In the genomic region with DNA sequence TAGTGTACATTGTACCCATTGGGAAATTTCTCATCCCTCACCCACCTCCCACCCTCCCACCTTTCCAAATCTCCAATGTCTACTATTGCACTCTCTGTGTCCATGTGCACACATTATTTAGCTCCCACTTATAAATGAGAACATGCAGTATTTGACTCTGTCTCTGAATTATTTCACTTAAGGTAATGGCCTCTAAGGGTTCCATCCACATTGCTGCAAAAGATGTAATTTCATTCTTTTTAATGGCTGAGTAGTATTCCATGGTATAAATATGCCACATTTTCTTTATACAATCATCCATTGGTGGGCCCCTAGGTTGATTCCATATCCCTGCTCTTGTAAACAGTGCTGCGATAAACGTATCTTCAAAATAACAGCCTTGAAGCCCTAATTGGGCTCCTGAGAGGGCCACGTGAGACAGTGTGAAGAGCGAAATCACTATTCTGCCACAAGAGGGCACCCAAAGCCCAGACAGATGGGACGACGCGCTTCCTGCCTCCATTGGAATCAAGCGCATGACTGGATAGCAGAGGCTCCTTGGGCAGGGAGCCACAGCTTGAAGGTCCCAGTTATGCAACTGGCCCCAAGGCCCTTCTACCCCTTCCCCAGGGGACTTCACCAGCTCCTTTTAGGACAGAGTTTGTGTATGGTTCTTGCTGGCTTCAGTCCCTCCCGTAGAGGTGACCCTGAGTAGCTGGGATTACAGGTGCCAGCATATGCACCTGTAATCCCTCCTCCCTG, we compare ENCODE assay signal across 9 cellular contexts. TPM values are rescaled to one million over a fixed set of nuclear protein-coding genes. Genes with fewer than 3 reads are reported as not detected.
DNase-seq lines count a peak whose midpoint lies in the region; ATAC-seq and TF ChIP-seq lines count a peak whose summit lies in the region.
"Had no signal": no experiment of that assay in that cellular context is flagged by ENCODE, and none has a peak within 500 bp of the region (broad histone marks: within the 10 kb centered on the region; RNA-seq: fewer than 3 reads in every experiment).

No MANE protein-coding gene starts in this region.

- no peak overlapping the region for H3K27ac Mint-ChIP-seq in chondrocyte (ENCODE audit: unreplicated experiment)

- peak; percentile 93 for TF ChIP-seq CTCF in chondrocyte (IDR thresholded peaks at IDR 0.05)

- peak; percentile 56 for ATAC-seq in HG03571 (IDR thresholded peaks at IDR 0.05; ENCODE audit: unreplicated experiment)
- peak; percentile 98 for ATAC-seq in left colon
- no peak for ATAC-seq in HG03469 (IDR thresholded peaks at IDR 0.05; ENCODE audit: unreplicated experiment)

- intact Hi-C loops in left colon (cut with DNase I, micrococcal nuclease): loop anchor here in 1 of 2 donors (2.0 to 10.0 kb wide), 2 partner anchors 43 to 111 kb away; partner anchors contain the start of gene GAPDH

- H3K4me1 Mint-ChIP-seq in chondrocyte (ENCODE audit: low read depth): peaks cover 13% of the 10 kb centered on the region

- H3K9me3 Mint-ChIP-seq in chondrocyte (ENCODE audit: low read depth): no peaks in the 10 kb centered on the region

- no peaks in the 10 kb centered on the region for H3K36me3 Mint-ChIP-seq in chondrocyte (ENCODE audit: low read depth)

- DNase-seq in GDM1 (lab: John Stamatoyannopoulos, UW): peak; percentile 86
- peak; percentile 71 for DNase-seq in NCI-H526 treated with DMSO at 0.1 percent for 48 hours (lab: John Stamatoyannopoulos, UW)
- peak; percentile 50 to 60 for DNase-seq in activated CD4-positive, alpha-beta T cell treated with anti-CD3 and anti-CD28 coated beads for 24 hours (ENCODE audit: low read depth in 2 of 2)
- no peak for DNase-seq in chondrocyte (ENCODE audit: low spot score)
- DNase-seq in left colon: peak; percentile 80 to 85
- peak; percentile 83 for DNase-seq in stimulated activated CD4-positive, alpha-beta T cell treated with anti-CD3 and anti-CD28 coated beads, Interleukin-4, amount 100 ng/mL, for 24 hours

- H3K27me3 Mint-ChIP-seq in chondrocyte (ENCODE audit: low read depth): no peaks in the 10 kb centered on the region

- H3K4me3 Mint-ChIP-seq in chondrocyte (ENCODE audit: unreplicated experiment): no peak overlapping the region

RNA-seq across cellular contexts. Expression of gene CD27, which starts 21.3 kb away (rescaled TPM):
- not detected in 3 replicates for total RNA-seq in chondrocyte
- total RNA-seq in left colon: 1 to 10 TPM; 1.3 to 4.4 TPM
- total RNA-seq: skeletal muscle tissue had no signal

RNA-seq across cellular contexts. Expression of gene TAPBPL, which starts 28.4 kb away (rescaled TPM):
- 4.6 to 12.3 TPM (median 5.2 TPM) in 3 replicates for total RNA-seq in chondrocyte
- total RNA-seq in left colon: 10 to 100 TPM; 51.2 to 74.2 TPM

RNA-seq across cellular contexts. Expression of gene LTBR, which starts 39.5 kb away (rescaled TPM):
- 11.8 to 46.5 TPM (median 41.1 TPM) in 3 replicates for total RNA-seq in chondrocyte
- total RNA-seq in left colon: 100 to 1,000 TPM; 120 to 129 TPM

RNA-seq across cellular contexts. Expression of gene VAMP1, which starts 47.0 kb away (rescaled TPM):
- total RNA-seq in chondrocyte: 5.3 to 6.1 TPM (median 5.3 TPM) in 3 replicates
- total RNA-seq in left colon: 1 to 10 TPM; 4.2 to 6.3 TPM

RNA-seq across cellular contexts. Expression of gene SCNN1A, which starts 48.1 kb away (rescaled TPM):
- 0.87 to 2.6 TPM (median 1.9 TPM) in 3 replicates for total RNA-seq in chondrocyte
- total RNA-seq in left colon: 100 to 1,000 TPM; 289 to 459 TPM
- total RNA-seq: skeletal muscle tissue had no signal
